Comparison of ENCODE assay signal across 1 cellular context in genomic region chr3:41482134-41482533, GRCh38.
TF ChIP-seq lines count a peak whose summit lies in the region.

No MANE protein-coding gene starts in this region.

TF ChIP-seq in WTC11, 78 proteins besides CTCF, POLR2A, EP300 and RAD21 (continued from another document):
- TF ChIP-seq PREB (CRISPR knock-in tag; IDR thresholded peaks at IDR 0.05; ENCODE audit: borderline replicate concordance) (no peak), ZNF423 (CRISPR knock-in tag; IDR thresholded peaks at IDR 0.05) (no peak), RORB (CRISPR knock-in tag; IDR thresholded peaks at IDR 0.05) (no peak), E2F4 (CRISPR knock-in tag; IDR thresholded peaks at IDR 0.05; ENCODE audit: borderline replicate concordance, low read depth) (no peak), SOX15 (CRISPR knock-in tag; IDR thresholded peaks at IDR 0.05) (no peak)
